23 cellular contexts compared by ENCODE assay signal in the genomic region with DNA sequence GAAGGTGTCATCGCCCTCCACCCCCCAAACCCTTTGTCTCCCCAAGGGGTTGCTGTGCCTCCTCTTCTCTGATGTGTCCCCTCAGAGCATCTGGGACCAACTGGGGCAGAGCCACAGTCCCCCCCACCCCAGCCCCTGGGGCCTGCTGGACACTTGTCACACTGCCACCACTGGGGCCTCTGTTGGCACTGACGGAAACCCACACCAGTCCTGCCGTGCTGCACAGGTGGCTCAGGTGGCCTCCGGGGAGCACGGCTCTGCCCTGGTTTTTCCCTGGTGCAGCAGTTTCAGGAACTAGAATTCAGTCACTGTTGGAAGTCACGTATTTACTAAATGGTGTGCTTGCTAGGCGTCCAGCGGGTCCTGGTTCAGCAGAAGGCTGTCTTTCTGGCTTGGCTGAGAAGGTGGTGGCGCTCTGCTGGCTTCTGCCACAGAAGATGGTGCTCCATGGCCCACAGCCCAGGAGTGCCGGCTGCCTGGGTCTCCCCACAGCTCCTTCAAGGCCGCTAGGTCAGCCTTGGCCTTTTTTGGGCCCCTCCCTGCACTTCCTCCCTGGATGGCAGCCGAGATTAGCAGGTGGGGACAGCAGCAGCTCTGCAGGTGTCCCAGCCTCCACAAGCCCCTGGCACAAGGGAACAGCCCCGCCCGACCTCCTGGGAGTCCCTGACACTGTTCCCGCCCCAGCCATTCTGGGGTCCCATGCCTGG. TPM values are rescaled to one million over a fixed set of nuclear protein-coding genes. Genes with fewer than 3 reads are reported as not detected.
DNase-seq lines count a peak whose midpoint lies in the region; ATAC-seq and TF ChIP-seq lines count a peak whose summit lies in the region.
"Had no signal": no experiment of that assay in that cellular context is flagged by ENCODE, and none has a peak within 500 bp of the region (broad histone marks: within the 10 kb centered on the region; RNA-seq: fewer than 3 reads in every experiment).

No MANE protein-coding gene starts in this region.

- no peak for TF ChIP-seq CTCF in spleen (IDR thresholded peaks at IDR 0.05 in 8 of 11, conservative IDR thresholded peaks at IDR 0.05 in 3 of 11)

- H3K27me3 ChIP-seq in spleen (replicated peaks in 1 of 7) = peaks cover 0 to 33% (median 0%) of the 10 kb centered on the region in 7 donors
- H3K27me3 ChIP-seq: body of pancreas had no signal

- no peak for TF ChIP-seq POLR2A in spleen (IDR thresholded peaks at IDR 0.05)

- ATAC-seq in left cardiac atrium = no peak
- ATAC-seq: activated T-cell treated with anti-CD3 and anti-CD28 coated beads, Interleukin-2, amount 50 U/mL, for 72 hours; body of pancreas; upper lobe of right lung had no signal

- no peak overlapping the region for H3K4me3 ChIP-seq in spleen
- H3K4me3 ChIP-seq: body of pancreas, coronary artery, skin epidermis, upper lobe of right lung had no signal

- H3K9me3 ChIP-seq in spleen = no peaks in the 10 kb centered on the region
- H3K9me3 ChIP-seq: body of pancreas, SK-N-SH, upper lobe of right lung had no signal

- H3K4me1 ChIP-seq in spleen = peaks cover 0 to 11% (median 0%) of the 10 kb centered on the region in 6 donors
- H3K4me1 ChIP-seq: parathyroid adenoma, upper lobe of right lung had no signal

- 51 to 76% (median 52%) methylated on average over 9 to 15 of the region's 15 CpGs for WGBS in spleen, 5 donors

- peak; percentile 56 for DNase-seq in NCI-H2171 treated with DMSO at 0.1 percent for 48 hours (lab: John Stamatoyannopoulos, UW)
- DNase-seq in NCI-H2171 (lab: John Stamatoyannopoulos, UW) = no peak
- peak; percentile 30 for DNase-seq in NCI-H69 (lab: John Stamatoyannopoulos, UW)
- peak; percentile 14 for DNase-seq in left cardiac atrium
- peak; percentile 74 for DNase-seq in spleen
- no peak for DNase-seq in midbrain (lab: John Stamatoyannopoulos, UW)
- no peak for DNase-seq in NOMO-1 treated with dmso at 0.1 percent for 144 hours (lab: John Stamatoyannopoulos, UW; ENCODE audit: unreplicated experiment)
- DNase-seq in D341Med (ENCODE audit: low spot score) = no peak
- DNase-seq: activated CD4-positive, CD25-positive, alpha-beta regulatory T cell; activated naive CD8-positive, alpha-beta T cell treated with anti-CD3 and anti-CD28 coated beads for 36 hours; activated T-cell treated with anti-CD3 and anti-CD28 coated beads, Interleukin-2, amount 50 U/mL, for 72 hours; NCI-H1930; NCI-H524 treated with DMSO at 0.1 percent for 48 hours; SK-N-SH; stimulated activated CD4-positive, alpha-beta T cell treated with anti-CD3 and anti-CD28 coated beads, Interleukin-4, amount 100 ng/mL, for 1 hour; upper lobe of right lung had no signal

- intact Hi-C loops in left cardiac atrium (cut with DNase I) = no loop called here
- intact Hi-C loops in spleen (cut with DNase I; ENCODE audit: low total_unique reads) = no loop called here

- no peak overlapping the region for H3K27ac ChIP-seq in spleen
- H3K27ac ChIP-seq: body of pancreas, coronary artery, parathyroid adenoma, skin epidermis, upper lobe of right lung had no signal

- H3K36me3 ChIP-seq in spleen = no peaks in the 10 kb centered on the region
- H3K36me3 ChIP-seq: upper lobe of right lung had no signal

RNA-seq across cellular contexts. Expression of a gene that starts 18.6 kb away (rescaled TPM):
- total RNA-seq in left cardiac atrium (10 to 100 TPM; 15.8 to 16.6 TPM), spleen (under 1 TPM in 5 of 7 donors, not detected in 2; 0.15 to 0.85 (median 0.23) TPM)
- under 1 TPM; 0.09 to 0.29 (median 0.22) TPM for polyA plus RNA-seq in spleen
- total RNA-seq: activated CD8-positive, alpha-beta memory T cell treated with anti-CD3 and anti-CD28 coated beads for 36 hours; activated naive CD8-positive, alpha-beta T cell treated with anti-CD3 and anti-CD28 coated beads for 36 hours; activated T-cell treated with anti-CD3 and anti-CD28 coated beads, Interleukin-2, amount 50 U/mL, for 72 hours had no signal
- polyA plus RNA-seq: SK-N-SH had no signal

RNA-seq across cellular contexts. Expression of a gene that starts 19.8 kb away (rescaled TPM):
- under 1 TPM; 0.15 to 0.26 TPM for total RNA-seq in left cardiac atrium
- 1 to 10 TPM in 4 of 7 donors, under 1 TPM in 3; 0.65 to 5.1 (median 1.5) TPM for total RNA-seq in spleen
- 1 to 10 TPM; 1.3 to 6.2 (median 3.8) TPM for polyA plus RNA-seq in spleen
- total RNA-seq: A172; activated naive CD8-positive, alpha-beta T cell treated with anti-CD3 and anti-CD28 coated beads for 36 hours; body of pancreas had no signal

RNA-seq across cellular contexts. Expression of a gene that starts 38.9 kb away (rescaled TPM):
- total RNA-seq in left cardiac atrium (1 to 10 TPM in 1 of 2 donors, not detected in 1; 1.2 TPM), spleen (10 to 100 TPM in 1 of 7 donors, 1 to 10 TPM in 5, under 1 TPM in 1; 0.49 to 11.0 (median 2.4) TPM)
- under 1 TPM; 0.06 to 0.63 (median 0.16) TPM for polyA plus RNA-seq in spleen
- total RNA-seq: lower leg skin, upper lobe of right lung had no signal

RNA-seq across cellular contexts. Expression of a gene that starts 59.1 kb away (rescaled TPM):
- total RNA-seq in left cardiac atrium = 10 to 100 TPM in 1 of 2 donors, 1 to 10 TPM in 1; 9.6 to 10.9 TPM
- 10 to 100 TPM; 13.5 to 22.7 (median 17.5) TPM for total RNA-seq in spleen
- 1 to 10 TPM; 5.8 to 10.0 (median 6.7) TPM for polyA plus RNA-seq in spleen

Comparison
In these comparisons a context has a peak if more than half of its experiments do, and no peak if none do; other contexts are left out.
1. DNase-seq: peak in NCI-H2171 treated with DMSO at 0.1 percent for 48 hours (single experiment), NCI-H69 (single experiment), left cardiac atrium (single experiment) and spleen (single experiment); none in NCI-H2171 (single experiment), midbrain (single experiment), NOMO-1 treated with dmso at 0.1 percent for 144 hours (single experiment) and D341Med (single experiment).
2. RNA of a gene that starts 18.6 kb away (total RNA-seq): 15.8 to 16.6 TPM in left cardiac atrium; 0.15 to 0.85 TPM in spleen; every median in the first group is over 4 times any median in the second.